Comparison of ENCODE assay signal across 8 cellular contexts in genomic region chr16:4768549-4769305, GRCh38. TPM values are rescaled to one million over a fixed set of nuclear protein-coding genes. Genes with fewer than 3 reads are reported as not detected.
DNase-seq lines count a peak whose midpoint lies in the region; ATAC-seq and TF ChIP-seq lines count a peak whose summit lies in the region.

No MANE protein-coding gene starts in this region.

- no peaks in the 10 kb centered on the region for H3K27me3 ChIP-seq in OCI-LY1 (ENCODE audit: insufficient read depth, low read length)
- no peaks in the 10 kb centered on the region for H3K27me3 ChIP-seq in mononuclear cell (ENCODE audit: insufficient read depth, low read length)

- peaks cover 5% of the 10 kb centered on the region; the same call in 1 of the 2 replicates for H3K36me3 ChIP-seq in OCI-LY1 (ENCODE audit: insufficient read depth, low read length)

- H3K4me3 ChIP-seq in OCI-LY1 (ENCODE audit: low read depth, low read length, poor library complexity, severe bottlenecking) (peak overlapping the region; percentile 86), mononuclear cell (ENCODE audit: low read length) (peak overlapping the region; percentile 58)

- H3K9me3 ChIP-seq in OCI-LY1 (ENCODE audit: low read length) (no peaks in the 10 kb centered on the region), mononuclear cell (ENCODE audit: low read depth, low read length) (no peaks in the 10 kb centered on the region)

- ATAC-seq in GM21360 (IDR thresholded peaks at IDR 0.05; ENCODE audit: unreplicated experiment) = peak; percentile 66

- peak overlapping the region; percentile 55 for H3K9ac ChIP-seq in OCI-LY1 (ENCODE audit: low read length)

- H3F3A ChIP-seq in OCI-LY1 (ENCODE audit: insufficient read depth, low read length) = peaks cover 9% of the 10 kb centered on the region; the same call in 1 of the 2 replicates

- H3K4me1 ChIP-seq in OCI-LY1 (ENCODE audit: insufficient read depth, low read length, severe bottlenecking) (peaks cover 13% of the 10 kb centered on the region), mononuclear cell (ENCODE audit: insufficient read depth, low read length) (peaks cover 31% of the 10 kb centered on the region)

- H4K20me1 ChIP-seq in OCI-LY1 (ENCODE audit: insufficient read depth, low read length) = no peaks in the 10 kb centered on the region

- no peaks in the 10 kb centered on the region for H3K9me2 ChIP-seq in OCI-LY1 (ENCODE audit: low read depth, low read length)

- peak overlapping the region; percentile 70 for H3K4me2 ChIP-seq in OCI-LY1 (ENCODE audit: low read length)

- H3K27ac ChIP-seq in OCI-LY1 (ENCODE audit: low read depth, low read length, poor library complexity, severe bottlenecking) = no peak overlapping the region
- peak overlapping the region; percentile 91 for H3K27ac ChIP-seq in epithelial cell of prostate

- H2AFZ ChIP-seq in OCI-LY1 (ENCODE audit: low read length) = peak overlapping the region; percentile 51; the same call in 1 of the 2 replicates

- TF ChIP-seq CTCF in OCI-LY1 (IDR thresholded peaks at IDR 0.05; ENCODE audit: low read length) = no peak

- no peaks in the 10 kb centered on the region for H3K79me2 ChIP-seq in OCI-LY1 (ENCODE audit: insufficient read depth, low read length)

- DNase-seq in COR-L47 (lab: John Stamatoyannopoulos, UW) (peak; percentile 95), HUDEP-2 (lab: John Stamatoyannopoulos, UW; ENCODE audit: unreplicated experiment in 76 of 76) (peak in 75 of 76 experiments; percentile 26 to 92 (median 81)), activated T-cell treated with anti-CD3 and anti-CD28 coated beads for 4 hours (peak; percentile 70), epithelial cell of prostate (ENCODE audit: low read depth, low spot score) (peak; percentile 68)
- DNase-seq in stimulated activated CD8-positive, alpha-beta memory T cell treated with anti-CD3 and anti-CD28 coated beads, Interleukin-2, amount 100 ng/mL, for 1 hour (ENCODE audit: low read depth in 2 of 2) = peak; percentile 60 to 69

RNA-seq across cellular contexts. Expression of gene ZNF500, which starts 1.8 kb away (rescaled TPM):
- total RNA-seq in mononuclear cell = 7.7 TPM

RNA-seq across cellular contexts. Expression of gene SEPTIN12, which starts 19.4 kb away (rescaled TPM):
- total RNA-seq in mononuclear cell = not detected

RNA-seq across cellular contexts. Expression of gene SMIM22, which starts 26.4 kb away (rescaled TPM):
- total RNA-seq in mononuclear cell = not detected

RNA-seq across cellular contexts. Expression of gene ROGDI, which starts 33.7 kb away (rescaled TPM):
- 19.3 TPM for total RNA-seq in mononuclear cell

RNA-seq across cellular contexts. Expression of gene DNAAF8, which starts 34.4 kb away (rescaled TPM):
- not detected for total RNA-seq in mononuclear cell
